Comparison of ENCODE assay signal across 21 cellular contexts in genomic region chr4:176207839-176208238, GRCh38. TPM values are rescaled to one million over a fixed set of nuclear protein-coding genes. Genes with fewer than 3 reads are reported as not detected.
"Had no signal": no experiment of that assay in that cellular context is flagged by ENCODE, and none has a peak within 500 bp of the region (broad histone marks: within the 10 kb centered on the region; RNA-seq: fewer than 3 reads in every experiment).

No MANE protein-coding gene starts in this region.

- H3K27ac ChIP-seq: colonic mucosa, neural progenitor cell, prostate gland, vagina had no signal

- H2AFZ ChIP-seq: neural progenitor cell had no signal

- ATAC-seq: activated CD4-positive, CD25-positive, alpha-beta regulatory T cell treated with anti-CD3 and anti-CD28 coated beads, Interleukin-2, amount 50 U/mL, for 24 hours; activated CD8-positive, alpha-beta T cell treated with anti-CD3 and anti-CD28 coated beads, Interleukin-2, amount 10 ng/mL, durations not matched to agents 7 days and 5 days; naive thymus-derived CD4-positive, alpha-beta T cell; right cardiac atrium had no signal

- H3K9me3 ChIP-seq: colonic mucosa, prostate gland, vagina had no signal

- H3K4me2 ChIP-seq: neural progenitor cell had no signal

- H3K4me3 ChIP-seq: colonic mucosa, neural progenitor cell, prostate gland, vagina had no signal

- DNase-seq: activated CD4-positive, alpha-beta T cell treated with anti-CD3 and anti-CD28 coated beads, Interleukin-2, amount 10 ng/mL, durations not matched to agents 7 days and 5 days; activated CD8-positive, alpha-beta T cell treated with anti-CD3 and anti-CD28 coated beads, Interleukin-2, amount 10 ng/mL, durations not matched to agents 7 days and 5 days; activated naive CD4-positive, alpha-beta T cell treated with anti-CD3 and anti-CD28 coated beads for 36 hours; activated T-cell treated with anti-CD3 and anti-CD28 coated beads, Interleukin-2, amount 50 U/mL, for 24 hours; anterior cingulate cortex; colonic mucosa; mesenchymal stem cell; naive thymus-derived CD4-positive, alpha-beta T cell; right cardiac atrium; stimulated activated CD4-positive, alpha-beta T cell treated with anti-CD3 and anti-CD28 coated beads, Interleukin-15, amount 100 ng/mL, for 24 hours; stimulated activated CD4-positive, alpha-beta T cell treated with anti-CD3 and anti-CD28 coated beads, Interleukin-2, amount 100 ng/mL, for 48 hours; T1000; trophoblast cell had no signal

- H3K27me3 ChIP-seq: colonic mucosa, neural progenitor cell, vagina had no signal

- H3K36me3 ChIP-seq: colonic mucosa, neural progenitor cell, prostate gland, vagina had no signal

- H3K9ac ChIP-seq: neural progenitor cell had no signal

- H3K4me1 ChIP-seq: colonic mucosa, neural progenitor cell, prostate gland, vagina had no signal

RNA-seq across cellular contexts. Expression of gene SPATA4, which starts 12.5 kb away (rescaled TPM):
- total RNA-seq: activated CD4-positive, alpha-beta T cell treated with anti-CD3 and anti-CD28 coated beads, Interleukin-2, amount 10 ng/mL, durations not matched to agents 7 days and 5 days; activated CD8-positive, alpha-beta T cell treated with anti-CD3 and anti-CD28 coated beads, Interleukin-2, amount 10 ng/mL, durations not matched to agents 7 days and 5 days; activated naive CD4-positive, alpha-beta T cell treated with anti-CD3 and anti-CD28 coated beads for 36 hours; activated T-helper 2 cell treated with anti-CD3 and anti-CD28 coated beads, Interferon-gamma antibody, Interleukin-2, Interleukin-4, amounts not matched to agents 10 μg/mL and 5 μg/mL and 100 μg/mL, durations not matched to agents 14 hours and 24 hours and 36 hours; colonic mucosa; epithelial cell of proximal tubule; naive thymus-derived CD4-positive, alpha-beta T cell; osteocyte; vagina had no signal
- polyA plus RNA-seq: liver; naive thymus-derived CD4-positive, alpha-beta T cell had no signal
